In genomic region chr7:94348142-94348541, GRCh38 we compare ENCODE assay signal across 11 cellular contexts. TPM values are rescaled to one million over a fixed set of nuclear protein-coding genes. Genes with fewer than 3 reads are reported as not detected.
DNase-seq lines count a peak whose midpoint lies in the region; ATAC-seq and TF ChIP-seq lines count a peak whose summit lies in the region.
"Had no signal": no experiment of that assay in that cellular context is flagged by ENCODE, and none has a peak within 500 bp of the region (broad histone marks: within the 10 kb centered on the region; RNA-seq: fewer than 3 reads in every experiment).

No MANE protein-coding gene starts in this region.

- H3K36me3 ChIP-seq in RWPE2 (ENCODE audit: low read depth): no peaks in the 10 kb centered on the region
- H3K36me3 ChIP-seq: BE2C had no signal

- POLR2A ChIA-PET in AG04449 (lab: Yijun Ruan, JAX): interaction anchor here (0.5 to 7.1 kb wide), 7 partner anchors 20 to 81 kb away, joined by 3 to 48 read pairs (median 5); partner anchors contain the start of gene COL1A2

- peak overlapping the region; percentile 20 for H3K27ac ChIP-seq in RWPE2 (ENCODE audit: poor library complexity, severe bottlenecking)

- no peaks in the 10 kb centered on the region for H3K27me3 ChIP-seq in RWPE2 (ENCODE audit: insufficient read depth, poor library complexity, severe bottlenecking)

- peaks cover 17% of the 10 kb centered on the region for H3K4me1 ChIP-seq in RWPE2 (ENCODE audit: insufficient read depth, poor library complexity, severe bottlenecking)
- H3K4me1 ChIP-seq: BE2C had no signal

- ATAC-seq in RWPE2 (ENCODE audit: low read depth): no peak
- peak; percentile 76 for ATAC-seq in omental fat pad (ENCODE audit: low FRiP score)
- ATAC-seq in HG03159 (IDR thresholded peaks at IDR 0.05; ENCODE audit: unreplicated experiment): no peak

- no peak for TF ChIP-seq CTCF in AG04449 (IDR thresholded peaks at IDR 0.05; ENCODE audit: insufficient read depth, low read length, missing control alignments)
- TF ChIP-seq CTCF in RWPE2 (IDR thresholded peaks at IDR 0.05; ENCODE audit: poor library complexity, severe bottlenecking): no peak
- TF ChIP-seq CTCF in omental fat pad (IDR thresholded peaks at IDR 0.05): no peak

- no peak overlapping the region for H3K4me3 ChIP-seq in AG04449 (ENCODE audit: low read depth, low read length)
- no peak overlapping the region for H3K4me3 ChIP-seq in RWPE2 (ENCODE audit: severe bottlenecking)

- DNase-seq in AG04449 (ENCODE audit: low read depth, low spot score) (peak; percentile 94), RWPE2 (ENCODE audit: low spot score) (no peak), fibroblast of the conjunctiva (ENCODE audit: low read depth) (peak; percentile 95), omental fat pad (ENCODE audit: low spot score) (no peak), NCI-H1048 (lab: John Stamatoyannopoulos, UW) (no peak), NCI-H510A (lab: John Stamatoyannopoulos, UW) (no peak)
- no peak for DNase-seq in activated CD4-positive, alpha-beta T cell treated with anti-CD3 and anti-CD28 coated beads, Interleukin-2, amount 50 U/mL, for 48 hours
- DNase-seq: BE2C; mammary epithelial cell; stimulated activated CD4-positive, alpha-beta T cell treated with anti-CD3 and anti-CD28 coated beads, Interleukin-2, amount 100 ng/mL, for 24 hours had no signal

- H3K9me3 ChIP-seq in RWPE2 (ENCODE audit: severe bottlenecking): no peaks in the 10 kb centered on the region
- H3K9me3 ChIP-seq: BE2C had no signal

- CTCF ChIA-PET in AG04449 (lab: Yijun Ruan, JAX): interaction anchor here (1.0 to 1.8 kb wide), 2 partner anchors 47 to 53 kb away, joined by 3 to 8 read pairs; partner anchors contain the start of gene COL1A2

RNA-seq across cellular contexts. Expression of gene COL1A2, which starts 46.6 kb away (rescaled TPM):
- 100 to 1,000 TPM; 155 to 361 (median 232) TPM for total RNA-seq in omental fat pad

Comparison
In these comparisons a context has a peak if more than half of its experiments do, and no peak if none do; other contexts are left out.
1. DNase-seq: peak in AG04449 (single experiment) and fibroblast of the conjunctiva (single experiment); none in RWPE2 (single experiment), omental fat pad (single experiment), NCI-H1048 (single experiment), activated CD4-positive, alpha-beta T cell treated with anti-CD3 and anti-CD28 coated beads, Interleukin-2, amount 50 U/mL, for 48 hours (0 of 2) and NCI-H510A (single experiment).